14 cellular contexts compared by ENCODE assay signal in genomic region chr10:11043446-11044127, GRCh38. TPM values are rescaled to one million over a fixed set of nuclear protein-coding genes. Genes with fewer than 3 reads are reported as not detected.
DNase-seq lines count a peak whose midpoint lies in the region; ATAC-seq, FAIRE-seq and TF ChIP-seq lines count a peak whose summit lies in the region.
"Had no signal": no experiment of that assay in that cellular context is flagged by ENCODE, and none has a peak within 500 bp of the region (broad histone marks: within the 10 kb centered on the region; RNA-seq: fewer than 3 reads in every experiment).

No MANE protein-coding gene starts in this region.

- FAIRE-seq in K562 (lab: Jason Lieb, UNC): no peak
- FAIRE-seq: HepG2, HTR-8/SVneo had no signal

- H3K27me3 Mint-ChIP-seq in activated T-cell treated with anti-CD3 and anti-CD28 coated beads, Interleukin-2, amount 50 U/mL, for 4 hours (ENCODE audit: low read depth): no peaks in the 10 kb centered on the region

- H3K4me1 ChIP-seq in left ventricle myocardium inferior (peaks cover 84% of the 10 kb centered on the region), K562 (replicated peaks in 1 of 2; ENCODE audit: control insufficient read depth in 2 of 2, insufficient read depth in 2 of 2, low read length in 2 of 2) (no peaks in the 10 kb centered on the region)
- H3K4me1 ChIP-seq: BLaER1 treated with 17β-estradiol and CSF1 and Interleukin-3, amounts not matched to agents 10 nM and 100 nM had no signal

- no TSS peak for BruUV-seq in K562 (replicated peaks; lab: Mats Ljungman, UMichigan)

- H3K4me3 ChIP-seq in left ventricle myocardium inferior (no peak overlapping the region), K562 (no peak overlapping the region), brain microvascular endothelial cell (ENCODE audit: low read depth, low read length) (no peak overlapping the region)
- H3K4me3 ChIP-seq: BLaER1 treated with 17β-estradiol and CSF1 and Interleukin-3, amounts not matched to agents 10 nM and 100 nM had no signal

- in situ Hi-C loops in K562 (cut with MboI) (loop anchor here (25.0 kb wide), 1 partner anchor 1706 kb away; no protein-coding TSS in a partner anchor), brain microvascular endothelial cell (cut with HindIII; ENCODE audit: low pct_ligation_motif_present, low sequenced_read_pairs) (no loop called here)

- intact Hi-C loops in left ventricle myocardium inferior (cut with micrococcal nuclease) (no loop called here), left cardiac atrium (cut with DNase I) (loop anchor here in 1 of 2 donors (10.0 kb wide), 1 partner anchor 221 kb away; no protein-coding TSS in a partner anchor), K562 (cut with micrococcal nuclease) (no loop called here)

- H3K36me3 ChIP-seq in left ventricle myocardium inferior: no peaks in the 10 kb centered on the region
- H3K36me3 ChIP-seq in K562 (ENCODE audit: control insufficient read depth, insufficient read depth, low read length): no peaks in the 10 kb centered on the region
- H3K36me3 ChIP-seq in brain microvascular endothelial cell (replicated peaks): no peaks in the 10 kb centered on the region
- H3K36me3 ChIP-seq: BLaER1 treated with 17β-estradiol and CSF1 and Interleukin-3, amounts not matched to agents 10 nM and 100 nM had no signal

- no peak overlapping the region for H3K9ac ChIP-seq in K562 (ENCODE audit: insufficient read depth in 1 of 2, low read depth in 2 of 2, low read length in 2 of 2)
- H3K9ac ChIP-seq: BLaER1 treated with 17β-estradiol and CSF1 and Interleukin-3, amounts not matched to agents 10 nM and 100 nM had no signal

- H4K20me1 ChIP-seq in K562 (replicated peaks; ENCODE audit: control insufficient read depth, insufficient read depth, low read length): no peaks in the 10 kb centered on the region
- H4K20me1 ChIP-seq: BLaER1 treated with 17β-estradiol and CSF1 and Interleukin-3, amounts not matched to agents 10 nM and 100 nM had no signal

- TF ChIP-seq RAD21 in K562 (CRISPR knock-in tag; conservative IDR thresholded peaks at IDR 0.05 in 1 of 2, IDR thresholded peaks at IDR 0.05 in 1 of 2): no peak

- H3K4me1 Mint-ChIP-seq in activated T-cell treated with anti-CD3 and anti-CD28 coated beads, Interleukin-2, amount 50 U/mL, for 4 hours (ENCODE audit: low read depth): no peaks in the 10 kb centered on the region

- 4% methylated on average over 22 of the region's 23 CpGs for WGBS in K562 (ENCODE audit: insufficient coverage, low coverage, missing lambda C conversion rate)

- no peak overlapping the region for H3K4me2 ChIP-seq in K562 (ENCODE audit: insufficient read depth, low read length)
- H3K4me2 ChIP-seq: BLaER1 treated with 17β-estradiol and CSF1 and Interleukin-3, amounts not matched to agents 10 nM and 100 nM had no signal

- no peak for TF ChIP-seq EP300 in K562 (IDR thresholded peaks at IDR 0.05; ENCODE audit: low read length)

- POLR2A ChIA-PET in K562 (lab: Yijun Ruan, JAX): interaction anchor here (0.8 kb wide), 1 partner anchor 24 kb away, joined by 4 read pairs; no protein-coding TSS in a partner anchor

- H3K27me3 ChIP-seq in left ventricle myocardium inferior (ENCODE audit: low read depth): no peaks in the 10 kb centered on the region
- H3K27me3 ChIP-seq in K562 (ENCODE audit: control insufficient read depth in 2 of 2, insufficient read depth in 2 of 2, low read length in 2 of 2): peaks cover 7 to 12% of the 10 kb centered on the region in 2 experiments
- no peaks in the 10 kb centered on the region for H3K27me3 ChIP-seq in brain microvascular endothelial cell (replicated peaks)
- H3K27me3 ChIP-seq: BLaER1 treated with 17β-estradiol and CSF1 and Interleukin-3, amounts not matched to agents 10 nM and 100 nM had no signal

- H3K9me3 ChIP-seq in left ventricle myocardium inferior (replicated peaks) (no peaks in the 10 kb centered on the region), K562 (replicated peaks; ENCODE audit: control insufficient read depth, insufficient read depth, low read depth, low read length) (no peaks in the 10 kb centered on the region)
- H3K9me3 ChIP-seq: BLaER1 treated with 17β-estradiol and CSF1 and Interleukin-3, amounts not matched to agents 10 nM and 100 nM had no signal

- TF ChIP-seq POLR2A in K562 (conservative IDR thresholded peaks at IDR 0.05): no peak

- H3K9me1 ChIP-seq in K562 (ENCODE audit: control insufficient read depth, insufficient read depth, low read length): no peaks in the 10 kb centered on the region

- CTCF ChIA-PET in K562 (lab: Yijun Ruan, JAX; ENCODE audit: low intra/inter-chr PET ratio): no interaction called here

- no peaks in the 10 kb centered on the region for H3K79me2 ChIP-seq in K562 (ENCODE audit: control insufficient read depth, insufficient read depth, low read length)

- no peaks in the 10 kb centered on the region for H3K9me3 Mint-ChIP-seq in activated T-cell treated with anti-CD3 and anti-CD28 coated beads, Interleukin-2, amount 50 U/mL, for 4 hours

- DNase-seq in left ventricle myocardium inferior (no peak), left cardiac atrium (no peak), K562 (ENCODE audit: extremely low read depth in 1 of 4, low spot score in 3 of 4) (no peak), myocyte (ENCODE audit: low read depth) (peak; percentile 54), brain microvascular endothelial cell (no peak)
- no peak for DNase-seq in activated T-cell treated with anti-CD3 and anti-CD28 coated beads, Interleukin-2, amount 50 U/mL, for 4 hours
- DNase-seq: ACHN; CD4-positive, CD25-positive, alpha-beta regulatory T cell; DMS 273 treated with DMSO at 0.1 percent for 48 hours; H7 had no signal

- no peaks in the 10 kb centered on the region for H3K36me3 Mint-ChIP-seq in activated T-cell treated with anti-CD3 and anti-CD28 coated beads, Interleukin-2, amount 50 U/mL, for 4 hours (ENCODE audit: insufficient read depth)
- H3K36me3 Mint-ChIP-seq: CD4-positive, CD25-positive, alpha-beta regulatory T cell had no signal

- TF ChIP-seq CTCF in left ventricle myocardium inferior (IDR thresholded peaks at IDR 0.05; ENCODE audit: borderline replicate concordance) (no peak), K562 (IDR thresholded peaks at IDR 0.05 in 2 of 3, conservative IDR thresholded peaks at IDR 0.05 in 1 of 3; ENCODE audit: insufficient read depth in 2 of 3, low read depth in 1 of 3, low read length in 3 of 3) (no peak), brain microvascular endothelial cell (IDR thresholded peaks at IDR 0.05; ENCODE audit: low read depth, low read length, missing control alignments) (no peak)

- ATAC-seq in left cardiac atrium (no peak), K562 (no peak), HG02870 (IDR thresholded peaks at IDR 0.05; ENCODE audit: unreplicated experiment) (no peak)
- no peak for ATAC-seq in activated T-cell treated with anti-CD3 and anti-CD28 coated beads, Interleukin-2, amount 50 U/mL, for 4 hours
- ATAC-seq: HepG2 had no signal

- H2AFZ ChIP-seq in K562 (ENCODE audit: low read depth, low read length): 0 out of 2 replicates have a peak overlapping the region, but pooled peaks have one; percentile 9

- no peak overlapping the region for H3K4me3 Mint-ChIP-seq in activated T-cell treated with anti-CD3 and anti-CD28 coated beads, Interleukin-2, amount 50 U/mL, for 4 hours
- H3K4me3 Mint-ChIP-seq: CD4-positive, CD25-positive, alpha-beta regulatory T cell had no signal

- peak overlapping the region; percentile 89 for H3K27ac ChIP-seq in left ventricle myocardium inferior (replicated peaks)
- H3K27ac ChIP-seq in K562 (ENCODE audit: extremely low read depth, low read depth, low read length): no peak overlapping the region
- H3K27ac ChIP-seq in brain microvascular endothelial cell: no peak overlapping the region
- H3K27ac ChIP-seq: BLaER1 treated with 17β-estradiol and CSF1 and Interleukin-3, amounts not matched to agents 10 nM and 100 nM had no signal

TF ChIP-seq in K562, 482 proteins besides CTCF, POLR2A, EP300 and RAD21 (continues in another document):
- TF ChIP-seq MEF2A (IDR thresholded peaks at IDR 0.05; ENCODE audit: control insufficient read depth, low read depth, low read length): no peak
- TF ChIP-seq CBX1 (IDR thresholded peaks at IDR 0.05; ENCODE audit: low read depth): no peak
- no peak for TF ChIP-seq CREB3L1 (IDR thresholded peaks at IDR 0.05; ENCODE audit: borderline replicate concordance, low read depth)
- no peak for TF ChIP-seq RBM34 (IDR thresholded peaks at IDR 0.05; ENCODE audit: borderline replicate concordance, insufficient read depth, low read length)

RNA-seq across cellular contexts. Expression of gene CELF2, which starts 25.9 kb away (rescaled TPM):
- total RNA-seq in left ventricle myocardium inferior (74.9 TPM), left cardiac atrium (10 to 100 TPM; 68.4 to 72.5 TPM), K562 (2014; rRNA removed) (11.3 and 11.7 TPM in 2 replicates), K562 (2014; rRNA removed; fragmentation: Illumina TruSeq; extraction: Trizol) (7.9 and 9.9 TPM in 2 replicates), K562 (2015; rRNA removed; fragmentation: Illumina TruSeq; extraction: Trizol) (13.6 and 14.0 TPM in 2 replicates), K562 (2021) (15.8 and 20.3 TPM in 2 replicates), myocyte (71.0 and 77.0 TPM in 2 replicates)
- total RNA-seq in K562 (2011; cell fraction: chromatin; rRNA removed; ENCODE audit: low replicate concordance): 13.0 and 17.8 TPM in 2 replicates
- 8.3 and 9.8 TPM in 2 replicates for total RNA-seq in K562 (2011; cell fraction: nucleolus; rRNA removed)
- total RNA-seq in K562 (2011; cell fraction: nucleoplasm; rRNA removed): 8.8 and 11.5 TPM in 2 replicates
- polyA plus RNA-seq in K562 (2011; rRNA removed) (11.1 and 12.8 TPM in 2 replicates), K562 (2014; fragmentation: Illumina TruSeq; extraction: Trizol) (11.7 and 13.0 TPM in 2 replicates), K562 (2014; fragmentation: Nextera tagmentation; extraction: Ambion mirVana) (1 to 10 TPM; 4.0 to 5.4 TPM), K562 (2014; rRNA removed) (8.8 and 9.9 TPM in 2 replicates)
- polyA plus RNA-seq in K562 (2011; cell fraction: cytosol; rRNA removed): 11.9 and 17.6 TPM in 2 replicates
- polyA plus RNA-seq in K562 (2011; cell fraction: nucleus; rRNA removed): 18.5 and 18.6 TPM in 2 replicates
- polyA plus RNA-seq in K562 (2012): 12.4 and 21.1 TPM in 2 replicates
- polyA minus RNA-seq in K562 (2011; rRNA and poly(A)+ RNA removed): 24.7 and 30.1 TPM in 2 replicates
- polyA minus RNA-seq in K562 (2011; cell fraction: cytosol; rRNA and poly(A)+ RNA removed): 17.8 and 25.1 TPM in 2 replicates
- polyA minus RNA-seq in K562 (2011; cell fraction: nucleus; rRNA and poly(A)+ RNA removed): 14.0 and 27.1 TPM in 2 replicates
- polyA plus RNA-seq in myocyte (2012): 38.6 TPM
- 100 to 1,000 TPM; 112 to 121 (median 113) TPM for total RNA-seq in activated T-cell treated with anti-CD3 and anti-CD28 coated beads, Interleukin-2, amount 50 U/mL, for 4 hours
- total RNA-seq: HepG2 had no signal
- polyA plus RNA-seq: HepG2 had no signal
